In the genomic region with DNA sequence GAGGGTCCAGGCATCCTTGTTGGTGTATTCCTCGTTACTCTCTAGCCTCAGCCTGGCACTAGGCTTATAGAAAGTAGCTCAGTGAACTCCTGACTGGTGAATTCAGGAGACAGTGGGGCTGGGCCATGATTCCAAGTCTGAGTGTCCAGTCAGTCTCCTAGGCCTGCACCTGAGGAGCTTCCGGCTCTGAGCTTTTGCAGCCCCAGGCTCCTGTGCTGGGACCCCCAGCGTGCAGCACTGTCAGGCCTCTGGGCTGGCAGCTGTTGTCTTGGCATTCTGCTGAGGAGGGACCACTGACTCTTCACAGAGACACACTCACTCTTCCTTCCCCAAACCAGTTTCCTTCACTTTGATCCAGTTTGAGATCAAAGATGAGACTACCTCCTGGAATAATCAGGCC, we compare ENCODE assay signal across 27 cellular contexts.
"Had no signal": no experiment of that assay in that cellular context is flagged by ENCODE, and none has a peak within 500 bp of the region (broad histone marks: within the 10 kb centered on the region; RNA-seq: fewer than 3 reads in every experiment).

No MANE protein-coding gene starts in this region.

- FAIRE-seq: K562 had no signal

- H3K4me3 ChIP-seq: cardiac muscle cell, K562, SJCRH30, SK-N-MC had no signal

- H3K9me3 ChIP-seq: SJCRH30 had no signal

- H3K27me3 ChIP-seq: cardiac muscle cell, SJCRH30 had no signal

- DNase-seq: activated CD4-positive, alpha-beta memory T cell treated with anti-CD3 and anti-CD28 coated beads, Interleukin-2, amount 10 ng/mL, durations not matched to agents 7 days and 5 days; activated CD4-positive, alpha-beta T cell treated with anti-CD3 and anti-CD28 coated beads for 1 hour; activated CD4-positive, alpha-beta T cell treated with anti-CD3 and anti-CD28 coated beads for 48 hours; activated CD4-positive, CD25-positive, alpha-beta regulatory T cell; activated CD8-positive, alpha-beta memory T cell treated with anti-CD3 and anti-CD28 coated beads for 24 hours; activated CD8-positive, alpha-beta memory T cell treated with anti-CD3 and anti-CD28 coated beads, Interleukin-2, amount 10 ng/mL, durations not matched to agents 7 days and 5 days; activated CD8-positive, alpha-beta memory T cell treated with anti-CD3 and anti-CD28 coated beads, Interleukin-2, amount 50 U/mL, for 48 hours; activated effector memory CD4-positive, alpha-beta T cell treated with Interleukin-2 at 50 U/mL for 16 hours; activated naive CD4-positive, alpha-beta T cell treated with anti-CD3 and anti-CD28 coated beads, Interleukin-2, amount 10 ng/mL, durations not matched to agents 7 days and 5 days; activated naive CD8-positive, alpha-beta T cell treated with anti-CD3 and anti-CD28 coated beads, Interleukin-2, amount 50 U/mL, for 24 hours; activated T-cell treated with anti-CD3 and anti-CD28 coated beads, Interleukin-2, amount 50 U/mL, for 48 hours; anterior cingulate cortex; NCI-H1105 treated with DMSO at 0.1 percent for 48 hours; NCI-H1436; NCI-H1694; NCI-H1930; NCI-H2081 treated with DMSO at 0.1 percent for 48 hours; NCI-H345; NCI-H524 treated with DMSO at 0.1 percent for 48 hours; PC-3; SHP77; SJCRH30; T1000; WERI-Rb-1 had no signal

- H3K36me3 ChIP-seq: cardiac muscle cell, SJCRH30 had no signal

- H3K27ac ChIP-seq: cardiac muscle cell, SJCRH30, SK-N-MC, WERI-Rb-1 had no signal

- ATAC-seq: activated CD8-positive, alpha-beta memory T cell treated with anti-CD3 and anti-CD28 coated beads, Interleukin-2, amount 10 ng/mL, durations not matched to agents 7 days and 5 days; activated naive CD8-positive, alpha-beta T cell treated with anti-CD3 and anti-CD28 coated beads, Interleukin-2, amount 50 U/mL, for 24 hours; K562; PC-3 had no signal
